1 cellular context compared by ENCODE assay signal in genomic region chr16:69187891-69188451, GRCh38.
A peak's percentile ranks its signal among the peaks of the same experiment; 100 is the strongest.
TF ChIP-seq lines count a peak whose summit lies in the region.

No MANE protein-coding gene starts in this region.

TF ChIP-seq in HepG2, 621 proteins besides CTCF, POLR2A, EP300 and RAD21 (continued from another document and continues in another):
- no peak for TF ChIP-seq ZBTB40 (IDR thresholded peaks at IDR 0.05)
- TF ChIP-seq ZBTB40 (CRISPR knock-in tag; IDR thresholded peaks at IDR 0.05), result peak; percentile 32; the same call in 1 of the 2 replicates
- TF ChIP-seq CREBL2 (CRISPR knock-in tag; IDR thresholded peaks at IDR 0.05; ENCODE audit: borderline replicate concordance), result no peak
- no peak for TF ChIP-seq ZNF432 (CRISPR knock-in tag; IDR thresholded peaks at IDR 0.05; ENCODE audit: borderline replicate concordance)
- no peak for TF ChIP-seq SRSF9 (IDR thresholded peaks at IDR 0.05; ENCODE audit: borderline replicate concordance, insufficient read depth, low read depth, low read length, poor library complexity, severe bottlenecking)
- 0 out of 2 replicates have a peak, but pooled peaks have one; percentile 54 for TF ChIP-seq ZNF839 (CRISPR knock-in tag; IDR thresholded peaks at IDR 0.05; ENCODE audit: borderline replicate concordance)
- 0 out of 2 replicates have a peak, but pooled peaks have one; percentile 51 for TF ChIP-seq ZBTB34 (CRISPR knock-in tag; IDR thresholded peaks at IDR 0.05)
- TF ChIP-seq DBP (CRISPR knock-in tag; IDR thresholded peaks at IDR 0.05; ENCODE audit: not compliant biosample characterization), result no peak
- TF ChIP-seq MTA1 (CRISPR knock-in tag; IDR thresholded peaks at IDR 0.05; ENCODE audit: borderline replicate concordance), result no peak
- TF ChIP-seq KMT2A (CRISPR knock-in tag; IDR thresholded peaks at IDR 0.05), result 0 out of 2 replicates have a peak, but pooled peaks have one; percentile 76
- no peak for TF ChIP-seq MEF2D (CRISPR knock-in tag; IDR thresholded peaks at IDR 0.05)
- TF ChIP-seq ZKSCAN5 (CRISPR knock-in tag; IDR thresholded peaks at IDR 0.05), result no peak
- TF ChIP-seq FOXA1 (IDR thresholded peaks at IDR 0.05), result no peak
- TF ChIP-seq FOXA1 (CRISPR knock-in tag; IDR thresholded peaks at IDR 0.05), result no peak
- no peak for TF ChIP-seq ZFP36L1 (CRISPR knock-in tag; IDR thresholded peaks at IDR 0.05)
- no peak for TF ChIP-seq ZBTB4 (CRISPR knock-in tag; IDR thresholded peaks at IDR 0.05; ENCODE audit: borderline replicate concordance)
- no peak for TF ChIP-seq THAP7 (CRISPR knock-in tag; IDR thresholded peaks at IDR 0.05)
- no peak for TF ChIP-seq ZFP90 (CRISPR knock-in tag; IDR thresholded peaks at IDR 0.05; ENCODE audit: borderline replicate concordance)
- 0 out of 2 replicates have a peak, but pooled peaks have one; percentile 9 for TF ChIP-seq MIER3 (CRISPR knock-in tag; IDR thresholded peaks at IDR 0.05; ENCODE audit: borderline replicate concordance)
- no peak for TF ChIP-seq ZNF121 (CRISPR knock-in tag; IDR thresholded peaks at IDR 0.05)
- no peak for TF ChIP-seq RCOR2 (CRISPR knock-in tag; IDR thresholded peaks at IDR 0.05)
- no peak for TF ChIP-seq NR2F1 (CRISPR knock-in tag; IDR thresholded peaks at IDR 0.05)
- TF ChIP-seq GLI4 (CRISPR knock-in tag; IDR thresholded peaks at IDR 0.05; ENCODE audit: borderline replicate concordance), result 0 out of 2 replicates have a peak, but pooled peaks have one; percentile 5
- no peak for TF ChIP-seq MYPOP (CRISPR knock-in tag; IDR thresholded peaks at IDR 0.05)
- TF ChIP-seq ARHGAP35 (CRISPR knock-in tag; IDR thresholded peaks at IDR 0.05; ENCODE audit: borderline replicate concordance), result no peak
- no peak for TF ChIP-seq ZNF543 (CRISPR knock-in tag; IDR thresholded peaks at IDR 0.05)
- TF ChIP-seq ZFP36 (IDR thresholded peaks at IDR 0.05; ENCODE audit: borderline replicate concordance, low read depth, low read length, partially characterized antibody), result no peak
- no peak for TF ChIP-seq RAD51 (IDR thresholded peaks at IDR 0.05; ENCODE audit: borderline replicate concordance)
- peak; percentile 62; the same call in 1 of the 2 replicates for TF ChIP-seq ZNF652 (CRISPR knock-in tag; IDR thresholded peaks at IDR 0.05; ENCODE audit: borderline replicate concordance, low read depth)
- 0 out of 2 replicates have a peak, but pooled peaks have one; percentile 28 for TF ChIP-seq ZNF766 (CRISPR knock-in tag; IDR thresholded peaks at IDR 0.05; ENCODE audit: borderline replicate concordance)
- TF ChIP-seq ETS1 (CRISPR knock-in tag; IDR thresholded peaks at IDR 0.05), result no peak
- no peak for TF ChIP-seq CSRNP2 (CRISPR knock-in tag; conservative IDR thresholded peaks at IDR 0.05; ENCODE audit: low read depth)
- no peak for TF ChIP-seq ZNF709 (CRISPR knock-in tag; IDR thresholded peaks at IDR 0.05)
- TF ChIP-seq ZNF44 (CRISPR knock-in tag; IDR thresholded peaks at IDR 0.05), result 0 out of 2 replicates have a peak, but pooled peaks have one; percentile 33
- TF ChIP-seq YEATS2 (CRISPR knock-in tag; IDR thresholded peaks at IDR 0.05; ENCODE audit: borderline replicate concordance), result 0 out of 2 replicates have a peak, but pooled peaks have one; percentile 18
- TF ChIP-seq NFIB (CRISPR knock-in tag; IDR thresholded peaks at IDR 0.05; ENCODE audit: borderline replicate concordance), result no peak
- no peak for TF ChIP-seq ZMAT3 (CRISPR knock-in tag; conservative IDR thresholded peaks at IDR 0.05)
- peak; percentile 5; the same call in 1 of the 2 replicates for TF ChIP-seq KAT7 (CRISPR knock-in tag; IDR thresholded peaks at IDR 0.05; ENCODE audit: borderline replicate concordance)
- no peak for TF ChIP-seq TRAFD1 (CRISPR knock-in tag; IDR thresholded peaks at IDR 0.05; ENCODE audit: borderline replicate concordance)
